ENCODE assay signal across 8 cellular contexts in genomic region chr5:76256116-76256889, GRCh38.
DNase-seq lines count a peak whose midpoint lies in the region; ATAC-seq and TF ChIP-seq lines count a peak whose summit lies in the region.

No MANE protein-coding gene starts in this region.

- CTCF ChIA-PET in CD8-positive, alpha-beta memory T cell (lab: Charles Lee), result interaction anchor here (0.6 to 2.2 kb wide), 20 partner anchors 9 to 1009 kb away, joined by 3 to 7 read pairs (median 3); partner anchors contain the start of gene IQGAP2

- H3K4me3 Mint-ChIP-seq in CD8-positive, alpha-beta memory T cell, result peak overlapping the region in 5 of 7 donors; percentile 23 to 71 (median 34)
- H3K4me3 Mint-ChIP-seq in progenitor cell of endocrine pancreas (ENCODE audit: low read depth), result no peak overlapping the region

- peak overlapping the region; percentile 32; the same call in 1 of the 2 replicates for H2AFZ ChIP-seq in KMS-11 (ENCODE audit: low read depth)

- H3K27ac ChIP-seq in CD8-positive, alpha-beta memory T cell (ENCODE audit: low read depth, low read length), result no peak overlapping the region
- H3K27ac ChIP-seq in KMS-11, result no peak overlapping the region

- H3K4me2 ChIP-seq in KMS-11, result peak overlapping the region; percentile 24; the same call in 1 of the 2 replicates

- H3K9ac ChIP-seq in KMS-11, result no peak overlapping the region

- H3K27ac Mint-ChIP-seq in CD8-positive, alpha-beta memory T cell, result peak overlapping the region in 3 of 8 donors; percentile 10 to 35 (median 21)
- no peak overlapping the region for H3K27ac Mint-ChIP-seq in progenitor cell of endocrine pancreas

- H3K4me1 ChIP-seq in CD8-positive, alpha-beta memory T cell (ENCODE audit: insufficient read depth, low read length), result no peaks in the 10 kb centered on the region
- H3K4me1 ChIP-seq in KMS-11 (ENCODE audit: low read depth, poor library complexity, severe bottlenecking), result peaks cover 13% of the 10 kb centered on the region

- peaks cover 8 to 13% (median 11%) of the 10 kb centered on the region in 3 donors for H3K4me1 Mint-ChIP-seq in CD8-positive, alpha-beta memory T cell
- no peaks in the 10 kb centered on the region for H3K4me1 Mint-ChIP-seq in progenitor cell of endocrine pancreas (ENCODE audit: low read depth)

- no peaks in the 10 kb centered on the region for H3K36me3 Mint-ChIP-seq in CD8-positive, alpha-beta memory T cell
- no peaks in the 10 kb centered on the region for H3K36me3 Mint-ChIP-seq in progenitor cell of endocrine pancreas (ENCODE audit: insufficient read depth)

- TF ChIP-seq CTCF in KMS-11 (conservative IDR thresholded peaks at IDR 0.05; ENCODE audit: low read depth, low read length) (peak; percentile 92), progenitor cell of endocrine pancreas (IDR thresholded peaks at IDR 0.05; ENCODE audit: unreplicated experiment) (peak; percentile 79)

- H3K9me3 ChIP-seq in CD8-positive, alpha-beta memory T cell (ENCODE audit: low read length), result no peaks in the 10 kb centered on the region

- POLR2A ChIA-PET in CD8-positive, alpha-beta memory T cell (lab: Charles Lee), result no interaction called here

- H3K79me2 ChIP-seq in KMS-11 (ENCODE audit: insufficient read depth, low read depth), result no peaks in the 10 kb centered on the region

- ATAC-seq in GM19463 (IDR thresholded peaks at IDR 0.05; ENCODE audit: unreplicated experiment), result peak; percentile 92
- ATAC-seq in GM18519 (IDR thresholded peaks at IDR 0.05; ENCODE audit: low FRiP score, unreplicated experiment), result no peak

- no peaks in the 10 kb centered on the region for H3K27me3 ChIP-seq in CD8-positive, alpha-beta memory T cell (ENCODE audit: insufficient read depth, low read length, poor library complexity, severe bottlenecking)
- no peaks in the 10 kb centered on the region for H3K27me3 ChIP-seq in KMS-11 (ENCODE audit: insufficient read depth, low read depth)

- H3K9me3 Mint-ChIP-seq in CD8-positive, alpha-beta memory T cell, result no peaks in the 10 kb centered on the region
- H3K9me3 Mint-ChIP-seq in progenitor cell of endocrine pancreas (ENCODE audit: low read depth), result no peaks in the 10 kb centered on the region

- no peaks in the 10 kb centered on the region for H3K36me3 ChIP-seq in CD8-positive, alpha-beta memory T cell (ENCODE audit: insufficient read depth, low read length)
- H3K36me3 ChIP-seq in KMS-11 (ENCODE audit: insufficient read depth), result no peaks in the 10 kb centered on the region

- H3K27me3 Mint-ChIP-seq in CD8-positive, alpha-beta memory T cell, result peaks cover 1 to 14% of the 10 kb centered on the region in 2 donors
- H3K27me3 Mint-ChIP-seq in progenitor cell of endocrine pancreas, result peaks cover 21% of the 10 kb centered on the region

- peak; percentile 22 to 74 (median 44) for DNase-seq in CD8-positive, alpha-beta memory T cell
- peak; percentile 54 to 56 for DNase-seq in SHP77 (lab: John Stamatoyannopoulos, UW)
- peak; percentile 61 for DNase-seq in activated naive CD4-positive, alpha-beta T cell treated with Interleukin-2 at 50 U/mL for 16 hours
- DNase-seq in glomerular visceral epithelial cell (ENCODE audit: extremely low spot score), result peak; percentile 61
- DNase-seq in progenitor cell of endocrine pancreas (ENCODE audit: low spot score, unreplicated experiment), result peak; percentile 28

- H3K4me3 ChIP-seq in CD8-positive, alpha-beta memory T cell (ENCODE audit: low read length), result no peak overlapping the region
- no peak overlapping the region for H3K4me3 ChIP-seq in KMS-11 (IDR thresholded peaks at IDR 0.05; ENCODE audit: insufficient read depth, low read depth, low read length)

- no peaks in the 10 kb centered on the region for H4K20me1 ChIP-seq in KMS-11 (ENCODE audit: insufficient read depth)
